ENCODE assay signal across 8 cellular contexts in genomic region chr16:87809150-87809902, GRCh38. TPM values are rescaled to one million over a fixed set of nuclear protein-coding genes. Genes with fewer than 3 reads are reported as not detected.
DNase-seq lines count a peak whose midpoint lies in the region; ATAC-seq, FAIRE-seq and TF ChIP-seq lines count a peak whose summit lies in the region.

No MANE protein-coding gene starts in this region.

- H3K4me1 Mint-ChIP-seq in activated CD8-positive, alpha-beta T cell treated with anti-CD3 and anti-CD28 coated beads, Interleukin-2, amount 10 ng/mL, durations not matched to agents 7 days and 5 days (ENCODE audit: low read depth) = peaks cover 41% of the 10 kb centered on the region

- no peaks in the 10 kb centered on the region for H3K9me3 Mint-ChIP-seq in activated CD8-positive, alpha-beta T cell treated with anti-CD3 and anti-CD28 coated beads, Interleukin-2, amount 10 ng/mL, durations not matched to agents 7 days and 5 days (ENCODE audit: insufficient read depth)

- TF ChIP-seq CTCF in GM12864 (IDR thresholded peaks at IDR 0.05; ENCODE audit: low read depth, low read length, missing control alignments) = no peak
- no peak for TF ChIP-seq CTCF in kidney (IDR thresholded peaks at IDR 0.05; ENCODE audit: borderline replicate concordance, extremely low read depth, insufficient read depth)

- H3K36me3 ChIP-seq in kidney (ENCODE audit: control insufficient read depth in 1 of 2, insufficient read depth in 2 of 2, low read length in 2 of 2) = no peaks in the 10 kb centered on the region

- no peaks in the 10 kb centered on the region for H3K9me3 ChIP-seq in kidney (ENCODE audit: control insufficient read depth in 1 of 2, low read length in 2 of 2)

- ATAC-seq in GM19455 (IDR thresholded peaks at IDR 0.05; ENCODE audit: unreplicated experiment) = peak; percentile 47
- ATAC-seq in HG03196 (IDR thresholded peaks at IDR 0.05; ENCODE audit: unreplicated experiment) = peak; percentile 50
- ATAC-seq in activated CD8-positive, alpha-beta T cell treated with anti-CD3 and anti-CD28 coated beads, Interleukin-2, amount 10 ng/mL, durations not matched to agents 7 days and 5 days = peak; percentile 12

- H3K27ac ChIP-seq in kidney (ENCODE audit: low read depth in 2 of 2, low read length in 2 of 2) = no peak overlapping the region

- intact Hi-C loops in kidney (cut with DNase I) = no loop called here

- DNase-seq in GM12864 (ENCODE audit: low read depth) (peak; percentile 92), kidney (no peak), Ammon's horn (ENCODE audit: low spot score) (no peak), NCI-H526 treated with DMSO at 0.1 percent for 48 hours (lab: John Stamatoyannopoulos, UW) (no peak), DMS153 (lab: John Stamatoyannopoulos, UW) (no peak)
- peak; percentile 25 for DNase-seq in activated CD8-positive, alpha-beta T cell treated with anti-CD3 and anti-CD28 coated beads, Interleukin-2, amount 10 ng/mL, durations not matched to agents 7 days and 5 days

- POLR2A ChIA-PET in activated CD8-positive, alpha-beta T cell treated with anti-CD3 and anti-CD28 coated beads, Interleukin-2, amount 10 ng/mL, durations not matched to agents 7 days and 5 days (lab: Charles Lee) = no interaction called here

- CTCF ChIA-PET in activated CD8-positive, alpha-beta T cell treated with anti-CD3 and anti-CD28 coated beads, Interleukin-2, amount 10 ng/mL, durations not matched to agents 7 days and 5 days (lab: Charles Lee) = interaction anchor here (1.0 to 1.1 kb wide), 2 partner anchors 17 to 31 kb away, joined by 3 read pairs; no protein-coding TSS in a partner anchor

- peak overlapping the region; percentile 10 for H3K27ac Mint-ChIP-seq in activated CD8-positive, alpha-beta T cell treated with anti-CD3 and anti-CD28 coated beads, Interleukin-2, amount 10 ng/mL, durations not matched to agents 7 days and 5 days

- H3K4me3 ChIP-seq in GM12864 (ENCODE audit: low read depth, low read length) (peak overlapping the region; percentile 41), kidney (ENCODE audit: low read length in 2 of 2) (no peak overlapping the region)

- H3K4me3 Mint-ChIP-seq in activated CD8-positive, alpha-beta T cell treated with anti-CD3 and anti-CD28 coated beads, Interleukin-2, amount 10 ng/mL, durations not matched to agents 7 days and 5 days = no peak overlapping the region

- H3K36me3 Mint-ChIP-seq in activated CD8-positive, alpha-beta T cell treated with anti-CD3 and anti-CD28 coated beads, Interleukin-2, amount 10 ng/mL, durations not matched to agents 7 days and 5 days (ENCODE audit: low read depth) = no peaks in the 10 kb centered on the region

- FAIRE-seq in kidney (lab: Jason Lieb, UNC) = no peak

- H3K4me1 ChIP-seq in kidney (ENCODE audit: control insufficient read depth in 1 of 2, insufficient read depth in 1 of 2, low read depth in 1 of 2, low read length in 2 of 2) = peaks cover 0 to 2% of the 10 kb centered on the region in 2 donors

- H3K27me3 Mint-ChIP-seq in activated CD8-positive, alpha-beta T cell treated with anti-CD3 and anti-CD28 coated beads, Interleukin-2, amount 10 ng/mL, durations not matched to agents 7 days and 5 days (ENCODE audit: low read depth) = peaks cover 5% of the 10 kb centered on the region

- H3K9ac ChIP-seq in kidney (ENCODE audit: low read length in 2 of 2) = no peak overlapping the region

RNA-seq across cellular contexts. Expression of gene KLHDC4, which starts 43.5 kb away (rescaled TPM):
- total RNA-seq in activated CD8-positive, alpha-beta T cell treated with anti-CD3 and anti-CD28 coated beads, Interleukin-2, amount 10 ng/mL, durations not matched to agents 7 days and 5 days = 100 to 1,000 TPM in 1 of 2 experiments, 10 to 100 TPM in 1; 91.7 to 101 TPM
- 42.2 TPM for total RNA-seq in kidney
- polyA plus RNA-seq in kidney (ENCODE audit: insufficient read depth, low read depth, low replicate concordance) = 25.0 TPM

RNA-seq across cellular contexts. Expression of gene SLC7A5, which starts 60.0 kb away (rescaled TPM):
- total RNA-seq in activated CD8-positive, alpha-beta T cell treated with anti-CD3 and anti-CD28 coated beads, Interleukin-2, amount 10 ng/mL, durations not matched to agents 7 days and 5 days = 100 to 1,000 TPM; 114 to 118 TPM
- total RNA-seq in kidney = 18.7 TPM
- 17.0 TPM for polyA plus RNA-seq in kidney (ENCODE audit: insufficient read depth, low read depth, low replicate concordance)

Comparison
In these comparisons a context has a peak if more than half of its experiments do, and no peak if none do; other contexts are left out.
1. DNase-seq: peak in GM12864 (single experiment) and activated CD8-positive, alpha-beta T cell treated with anti-CD3 and anti-CD28 coated beads, Interleukin-2, amount 10 ng/mL, durations not matched to agents 7 days and 5 days (single experiment); none in kidney (single experiment), Ammon's horn (single experiment), NCI-H526 treated with DMSO at 0.1 percent for 48 hours (single experiment) and DMS153 (single experiment).
2. Peak in every context shown above with its lines, with median percentiles within 50 percentile points of each other: ATAC-seq.